Comparison of ENCODE assay signal across 7 cellular contexts in genomic region chr12:106301611-106302321, GRCh38. TPM values are rescaled to one million over a fixed set of nuclear protein-coding genes. Genes with fewer than 3 reads are reported as not detected.
DNase-seq lines count a peak whose midpoint lies in the region; ATAC-seq and TF ChIP-seq lines count a peak whose summit lies in the region.

No MANE protein-coding gene starts in this region.

- DNase-seq in NCI-H2171 treated with DMSO at 0.1 percent for 48 hours (lab: John Stamatoyannopoulos, UW): peak; percentile 99
- DNase-seq in activated CD4-positive, alpha-beta T cell treated with anti-CD3 and anti-CD28 coated beads, Interleukin-2, amount 10 ng/mL, durations not matched to agents 24 days and 14 days: peak; percentile 89
- DNase-seq in lower leg skin (ENCODE audit: low spot score in 2 of 2): peak; percentile 83 to 91
- peak; percentile 17 to 48 (median 30) for DNase-seq in stimulated activated CD4-positive, alpha-beta T cell treated with anti-CD3 and anti-CD28 coated beads, TNF-alpha, amount 100 ng/mL, for 4 hours (ENCODE audit: low read depth in 3 of 3)

- H3K36me3 Mint-ChIP-seq in activated CD4-positive, alpha-beta T cell treated with anti-CD3 and anti-CD28 coated beads, Interleukin-2, amount 10 ng/mL, durations not matched to agents 24 days and 14 days (ENCODE audit: low read depth): peaks cover 2% of the 10 kb centered on the region

- peak overlapping the region; percentile 93 for H3K27ac ChIP-seq in cingulate gyrus (ENCODE audit: low read depth, low read length)

- H3K27me3 Mint-ChIP-seq in activated CD4-positive, alpha-beta T cell treated with anti-CD3 and anti-CD28 coated beads, Interleukin-2, amount 10 ng/mL, durations not matched to agents 24 days and 14 days: no peaks in the 10 kb centered on the region

- peak; percentile 48 for ATAC-seq in GM18519 (IDR thresholded peaks at IDR 0.05; ENCODE audit: low FRiP score, unreplicated experiment)
- peak; percentile 44 for ATAC-seq in HG02970 (IDR thresholded peaks at IDR 0.05; ENCODE audit: low FRiP score, unreplicated experiment)

- 1 to 2% methylated on average over 24 to 30 of the region's 32 CpGs for WGBS in lower leg skin, 2 donors

- peaks cover 39% of the 10 kb centered on the region for H3K4me1 Mint-ChIP-seq in activated CD4-positive, alpha-beta T cell treated with anti-CD3 and anti-CD28 coated beads, Interleukin-2, amount 10 ng/mL, durations not matched to agents 24 days and 14 days

- intact Hi-C loops in activated CD4-positive, alpha-beta T cell treated with anti-CD3 and anti-CD28 coated beads, Interleukin-2, amount 10 ng/mL, durations not matched to agents 24 days and 14 days (cut with micrococcal nuclease): loop anchor here (2.0 to 5.0 kb wide), 5 partner anchors 53 to 969 kb away; partner anchors contain the start of genes C12orf75, CKAP4, CRY1 and RIC8B
- intact Hi-C loops in lower leg skin (cut with DNase I; ENCODE audit: low total_unique reads): no loop called here

- peak overlapping the region; percentile 93 for H3K27ac Mint-ChIP-seq in activated CD4-positive, alpha-beta T cell treated with anti-CD3 and anti-CD28 coated beads, Interleukin-2, amount 10 ng/mL, durations not matched to agents 24 days and 14 days

- H3K4me3 Mint-ChIP-seq in activated CD4-positive, alpha-beta T cell treated with anti-CD3 and anti-CD28 coated beads, Interleukin-2, amount 10 ng/mL, durations not matched to agents 24 days and 14 days: peak overlapping the region; percentile 85

- no peak for TF ChIP-seq POLR2A in lower leg skin (IDR thresholded peaks at IDR 0.05)

- TF ChIP-seq CTCF in lower leg skin (IDR thresholded peaks at IDR 0.05): no peak

- peaks cover 4% of the 10 kb centered on the region for H3K9me3 Mint-ChIP-seq in activated CD4-positive, alpha-beta T cell treated with anti-CD3 and anti-CD28 coated beads, Interleukin-2, amount 10 ng/mL, durations not matched to agents 24 days and 14 days

- H3K4me3 ChIP-seq in lower leg skin (ENCODE audit: low read depth, poor library complexity, severe bottlenecking): peak overlapping the region; percentile 34

RNA-seq across cellular contexts. Expression of gene TCP11L2, which starts 0.8 kb away (rescaled TPM):
- 3.2 and 4.5 TPM in 2 replicates for total RNA-seq in activated CD4-positive, alpha-beta T cell treated with anti-CD3 and anti-CD28 coated beads, Interleukin-2, amount 10 ng/mL, durations not matched to agents 24 days and 14 days
- 10 to 100 TPM; 55.5 to 81.4 (median 72.7) TPM for total RNA-seq in lower leg skin

RNA-seq across cellular contexts. Expression of gene CKAP4, which starts 53.9 kb away (rescaled TPM):
- total RNA-seq in activated CD4-positive, alpha-beta T cell treated with anti-CD3 and anti-CD28 coated beads, Interleukin-2, amount 10 ng/mL, durations not matched to agents 24 days and 14 days: 6.7 and 7.7 TPM in 2 replicates
- total RNA-seq in lower leg skin: 10 to 100 TPM; 57.2 to 80.3 (median 73.6) TPM

RNA-seq across cellular contexts. Expression of gene POLR3B, which starts 55.8 kb away (rescaled TPM):
- total RNA-seq in activated CD4-positive, alpha-beta T cell treated with anti-CD3 and anti-CD28 coated beads, Interleukin-2, amount 10 ng/mL, durations not matched to agents 24 days and 14 days: 12.1 and 13.1 TPM in 2 replicates
- total RNA-seq in lower leg skin: 10 to 100 TPM in 3 of 4 donors, 1 to 10 TPM in 1; 9.4 to 12.9 (median 12.1) TPM

Comparison
In these comparisons a context has a peak if more than half of its experiments do, and no peak if none do; other contexts are left out.
1. Peak in every context shown above with its lines: DNase-seq, ATAC-seq, H3K4me3 ChIP-seq and H3K27ac ChIP-seq.
2. DNase-seq: peak in every context shown above with its lines; median percentile 99 in NCI-H2171 treated with DMSO at 0.1 percent for 48 hours; 89 in activated CD4-positive, alpha-beta T cell treated with anti-CD3 and anti-CD28 coated beads, Interleukin-2, amount 10 ng/mL, durations not matched to agents 24 days and 14 days; 87 in lower leg skin; 30 in stimulated activated CD4-positive, alpha-beta T cell treated with anti-CD3 and anti-CD28 coated beads, TNF-alpha, amount 100 ng/mL, for 4 hours.
3. RNA of gene TCP11L2, which starts 0.8 kb away (total RNA-seq): 55.5 to 81.4 TPM in lower leg skin; 3.2 to 4.5 TPM in activated CD4-positive, alpha-beta T cell treated with anti-CD3 and anti-CD28 coated beads, Interleukin-2, amount 10 ng/mL, durations not matched to agents 24 days and 14 days; every median in the first group is over 10 times any median in the second.